ENCODE assay signal across 8 cellular contexts in genomic region chr11:10809373-10810199, GRCh38. TPM values are rescaled to one million over a fixed set of nuclear protein-coding genes. Genes with fewer than 3 reads are reported as not detected.
A peak's percentile ranks its signal among the peaks of the same experiment; 100 is the strongest.
DNase-seq lines count a peak whose midpoint lies in the region; ATAC-seq, FAIRE-seq and TF ChIP-seq lines count a peak whose summit lies in the region.

No MANE protein-coding gene starts in this region.

- TF ChIP-seq CTCF in A549 (IDR thresholded peaks at IDR 0.05) (no peak), GM12875 (IDR thresholded peaks at IDR 0.05; ENCODE audit: borderline replicate concordance, insufficient read depth, low read depth, low read length) (no peak), right atrium auricular region (IDR thresholded peaks at IDR 0.05) (no peak)

- peaks cover 26% of the 10 kb centered on the region for H3K36me3 ChIP-seq in right atrium auricular region

- DNase-seq in A549 (ENCODE audit: low read depth in 1 of 2, low spot score in 1 of 2): peak; percentile 58 to 61
- peak; percentile 58 for DNase-seq in NCI-H226
- DNase-seq in right atrium auricular region (ENCODE audit: low spot score): peak; percentile 65
- peak; percentile 71 for DNase-seq in renal cortical epithelial cell (ENCODE audit: low read depth)
- no peak for DNase-seq in mesenteric fat pad (ENCODE audit: low spot score)

- TF ChIP-seq RAD21 in A549 (conservative IDR thresholded peaks at IDR 0.05 in 1 of 2, IDR thresholded peaks at IDR 0.05 in 1 of 2): no peak

- no peaks in the 10 kb centered on the region for H3K27me3 ChIP-seq in right atrium auricular region

- CTCF ChIA-PET in A549 (lab: Yijun Ruan, JAX): interaction anchor here (0.8 to 3.3 kb wide), 19 partner anchors 8 to 978 kb away, joined by 3 to 30 read pairs (median 5); partner anchors contain the start of gene ZBED5

- POLR2A ChIA-PET in A549 (lab: Yijun Ruan, JAX): interaction anchor here (0.6 to 4.4 kb wide), 69 partner anchors 8 to 1277 kb away, joined by 3 to 141 read pairs (median 5); partner anchors contain the start of genes AMPD3, CTR9, GALNT18 and RNF141

- WGBS in A549 (ENCODE audit: missing lambda C conversion rate): 3% methylated on average over 22 of the region's 29 CpGs
- WGBS in adipose tissue, 3 donors: 2 to 3% (median 3%) methylated on average over 29 of the region's 29 CpGs

- H3K9me3 ChIP-seq in A549 (no peaks in the 10 kb centered on the region), right atrium auricular region (no peaks in the 10 kb centered on the region)

- TF ChIP-seq EP300 in A549 (IDR thresholded peaks at IDR 0.05): no peak

- H3K27ac ChIP-seq in A549 (peak overlapping the region; percentile 95 to 98), adipose tissue (ENCODE audit: low read depth, low read length) (peak overlapping the region; percentile 28), right atrium auricular region (peak overlapping the region; percentile 99)

- no peak for TF ChIP-seq POLR2A in A549 (IDR thresholded peaks at IDR 0.05; ENCODE audit: low read length)

- H3K4me3 ChIP-seq in A549 (peak overlapping the region; percentile 97), GM12875 (ENCODE audit: low read depth, low read length) (peak overlapping the region; percentile 85), right atrium auricular region (peak overlapping the region; percentile 52 to 96)

- peaks cover 35% of the 10 kb centered on the region for H3K4me1 ChIP-seq in A549
- H3K4me1 ChIP-seq in right atrium auricular region: peaks cover 0 to 32% of the 10 kb centered on the region in 2 donors

- ATAC-seq in A549: peak; percentile 57 to 67
- peak; percentile 19 for ATAC-seq in HG02840 (IDR thresholded peaks at IDR 0.05; ENCODE audit: low FRiP score, unreplicated experiment)

- peak overlapping the region; percentile 86 for H3K4me2 ChIP-seq in A549

- FAIRE-seq in A549 (lab: Jason Lieb, UNC): no peak

TF ChIP-seq in A549, 52 proteins besides CTCF, POLR2A, EP300 and RAD21:
- TF ChIP-seq E2F6 (IDR thresholded peaks at IDR 0.05; ENCODE audit: borderline replicate concordance, low read depth) (peak; percentile 71; the same call in 1 of the 2 replicates), HOXB5 (CRISPR knock-in tag; IDR thresholded peaks at IDR 0.05) (0 out of 2 replicates have a peak, but pooled peaks have one; percentile 40), MAX (IDR thresholded peaks at IDR 0.05) (peak; percentile 33; the same call in 1 of the 2 replicates), REST (IDR thresholded peaks at IDR 0.05) (no peak), HDAC2 (IDR thresholded peaks at IDR 0.05) (peak; percentile 59; the same call in 1 of the 2 replicates), HOXA7 (CRISPR knock-in tag; IDR thresholded peaks at IDR 0.05) (no peak)
TF ChIP-seq in A549: peak in this region for 4.

RNA-seq across cellular contexts. Expression of gene EIF4G2, which starts 0.9 kb away (rescaled TPM):
- polyA plus RNA-seq in A549 (2011; rRNA removed) (1,171 and 1,351 TPM in 2 replicates), A549 (2017; fragmentation: RNase III; extraction: RNeasy Plus Mini Kit Qiagen cat#74134 plus additional on column Dnase treatment) (901 to 1,145 TPM (median 938 TPM) in 3 replicates), adipose tissue (100 to 1,000 TPM; 154 to 309 (median 299) TPM)
- polyA plus RNA-seq in A549 (2012; cell fraction: cytosol; rRNA removed): 353 and 395 TPM in 2 replicates
- polyA plus RNA-seq in A549 (2012; cell fraction: nucleus; rRNA removed): 183 and 281 TPM in 2 replicates
- 722 and 728 TPM in 2 replicates for polyA minus RNA-seq in A549 (2011; rRNA and poly(A)+ RNA removed)
- total RNA-seq in right atrium auricular region (100 to 1,000 TPM; 496 to 508 TPM), renal cortical epithelial cell (664 and 870 TPM in 2 replicates), mesenteric fat pad (854 TPM)

RNA-seq across cellular contexts. Expression of gene ZBED5, which starts 48.3 kb away (rescaled TPM):
- polyA plus RNA-seq in A549 (2011; rRNA removed): 132 and 142 TPM in 2 replicates
- 23.1 and 23.9 TPM in 2 replicates for polyA plus RNA-seq in A549 (2012; cell fraction: cytosol; rRNA removed)
- polyA plus RNA-seq in A549 (2012; cell fraction: nucleus; rRNA removed): 26.1 and 34.9 TPM in 2 replicates
- 60.6 to 65.9 TPM (median 61.8 TPM) in 3 replicates for polyA plus RNA-seq in A549 (2017; fragmentation: RNase III; extraction: RNeasy Plus Mini Kit Qiagen cat#74134 plus additional on column Dnase treatment)
- polyA minus RNA-seq in A549 (2011; rRNA and poly(A)+ RNA removed): 263 and 357 TPM in 2 replicates
- polyA plus RNA-seq in adipose tissue: 10 to 100 TPM; 10.7 to 19.3 (median 15.1) TPM
- total RNA-seq in right atrium auricular region: 10 to 100 TPM; 22.4 to 28.3 TPM
- 16.3 and 32.8 TPM in 2 replicates for total RNA-seq in renal cortical epithelial cell
- 25.9 TPM for total RNA-seq in mesenteric fat pad

RNA-seq across cellular contexts. Expression of gene CTR9, which starts 58.5 kb away (rescaled TPM):
- polyA plus RNA-seq in A549 (2011; rRNA removed) (24.8 and 31.2 TPM in 2 replicates), A549 (2017; fragmentation: RNase III; extraction: RNeasy Plus Mini Kit Qiagen cat#74134 plus additional on column Dnase treatment) (30.6 to 35.3 TPM (median 35.0 TPM) in 3 replicates), adipose tissue (10 to 100 TPM in 2 of 3 donors, 1 to 10 TPM in 1; 8.2 to 15.3 (median 13.9) TPM)
- 6.4 and 7.1 TPM in 2 replicates for polyA plus RNA-seq in A549 (2012; cell fraction: cytosol; rRNA removed)
- polyA plus RNA-seq in A549 (2012; cell fraction: nucleus; rRNA removed): 6.0 and 8.2 TPM in 2 replicates
- 9.1 and 14.9 TPM in 2 replicates for polyA minus RNA-seq in A549 (2011; rRNA and poly(A)+ RNA removed)
- total RNA-seq in right atrium auricular region (10 to 100 TPM; 17.0 to 18.6 TPM), renal cortical epithelial cell (28.3 and 42.9 TPM in 2 replicates), mesenteric fat pad (32.5 TPM)

Comparison
In these comparisons a context has a peak if more than half of its experiments do, and no peak if none do; other contexts are left out.
1. H3K27ac ChIP-seq: peak in every context shown above with its lines; median percentile 99 in right atrium auricular region; 96 in A549; 28 in adipose tissue.